1 cellular context compared by ENCODE assay signal in genomic region chr3:138922400-138922799, GRCh38.
TF ChIP-seq lines count a peak whose summit lies in the region.

No MANE protein-coding gene starts in this region.

TF ChIP-seq in HepG2, 621 proteins besides CTCF, POLR2A, EP300 and RAD21:
- TF ChIP-seq STAG1 (CRISPR knock-in tag; IDR thresholded peaks at IDR 0.05) = peak; percentile 23; the same call in 1 of the 2 replicates
TF ChIP-seq in HepG2: peak in this region for 1; not testable (repeated sequence) for 620.
